ENCODE assay signal across 1 cellular context in the genomic region with DNA sequence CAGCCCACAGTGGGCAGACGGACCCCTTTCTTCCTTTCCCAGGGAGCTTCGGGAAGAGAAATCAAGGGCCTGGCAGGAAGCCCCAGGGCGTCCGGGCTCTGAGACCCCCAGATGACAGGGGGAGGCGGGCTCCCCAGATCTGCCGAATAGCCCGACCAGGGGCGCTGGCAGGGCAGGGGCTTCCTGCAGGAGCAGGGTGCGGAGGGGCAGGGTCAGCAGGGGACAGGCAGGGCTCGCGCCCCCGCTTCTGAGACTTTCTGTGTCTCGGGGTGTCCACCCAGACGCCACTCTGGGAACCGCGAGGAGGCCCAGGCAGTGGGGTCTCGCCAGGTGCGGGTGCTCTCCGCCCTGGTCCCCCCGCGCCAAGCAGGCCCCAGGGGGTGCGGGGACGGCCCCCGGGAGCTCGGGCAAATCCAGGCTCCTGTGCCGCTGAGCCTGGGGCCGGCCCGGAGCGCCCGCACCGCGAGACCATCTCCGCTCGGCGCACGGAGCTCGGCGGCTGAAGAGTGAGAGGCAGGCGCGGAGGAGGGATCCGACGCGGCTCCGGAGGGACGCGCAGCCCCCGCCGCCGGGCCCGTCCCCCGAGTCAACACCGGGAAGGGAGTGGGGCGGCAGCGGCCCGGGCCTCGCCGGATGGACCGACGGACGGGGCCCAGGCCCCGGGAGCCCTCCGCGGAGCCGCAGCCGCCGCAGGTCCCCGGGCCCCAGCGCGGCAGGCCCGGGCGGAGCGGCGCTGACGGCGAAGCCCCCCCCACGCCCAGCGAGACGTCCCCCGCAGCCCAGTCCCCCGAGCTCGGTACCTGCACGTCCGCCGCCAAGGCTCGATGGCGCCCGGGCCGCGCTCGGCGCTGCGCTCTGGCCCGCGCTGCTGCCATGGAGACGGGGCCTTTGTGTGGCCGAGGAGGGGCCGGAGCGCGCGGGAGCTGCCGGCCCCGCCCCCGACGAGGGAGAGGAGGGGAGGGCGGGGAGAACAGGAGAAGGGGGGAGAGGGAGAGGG.
TF ChIP-seq lines count a peak whose summit lies in the region.

A gene with protein sequence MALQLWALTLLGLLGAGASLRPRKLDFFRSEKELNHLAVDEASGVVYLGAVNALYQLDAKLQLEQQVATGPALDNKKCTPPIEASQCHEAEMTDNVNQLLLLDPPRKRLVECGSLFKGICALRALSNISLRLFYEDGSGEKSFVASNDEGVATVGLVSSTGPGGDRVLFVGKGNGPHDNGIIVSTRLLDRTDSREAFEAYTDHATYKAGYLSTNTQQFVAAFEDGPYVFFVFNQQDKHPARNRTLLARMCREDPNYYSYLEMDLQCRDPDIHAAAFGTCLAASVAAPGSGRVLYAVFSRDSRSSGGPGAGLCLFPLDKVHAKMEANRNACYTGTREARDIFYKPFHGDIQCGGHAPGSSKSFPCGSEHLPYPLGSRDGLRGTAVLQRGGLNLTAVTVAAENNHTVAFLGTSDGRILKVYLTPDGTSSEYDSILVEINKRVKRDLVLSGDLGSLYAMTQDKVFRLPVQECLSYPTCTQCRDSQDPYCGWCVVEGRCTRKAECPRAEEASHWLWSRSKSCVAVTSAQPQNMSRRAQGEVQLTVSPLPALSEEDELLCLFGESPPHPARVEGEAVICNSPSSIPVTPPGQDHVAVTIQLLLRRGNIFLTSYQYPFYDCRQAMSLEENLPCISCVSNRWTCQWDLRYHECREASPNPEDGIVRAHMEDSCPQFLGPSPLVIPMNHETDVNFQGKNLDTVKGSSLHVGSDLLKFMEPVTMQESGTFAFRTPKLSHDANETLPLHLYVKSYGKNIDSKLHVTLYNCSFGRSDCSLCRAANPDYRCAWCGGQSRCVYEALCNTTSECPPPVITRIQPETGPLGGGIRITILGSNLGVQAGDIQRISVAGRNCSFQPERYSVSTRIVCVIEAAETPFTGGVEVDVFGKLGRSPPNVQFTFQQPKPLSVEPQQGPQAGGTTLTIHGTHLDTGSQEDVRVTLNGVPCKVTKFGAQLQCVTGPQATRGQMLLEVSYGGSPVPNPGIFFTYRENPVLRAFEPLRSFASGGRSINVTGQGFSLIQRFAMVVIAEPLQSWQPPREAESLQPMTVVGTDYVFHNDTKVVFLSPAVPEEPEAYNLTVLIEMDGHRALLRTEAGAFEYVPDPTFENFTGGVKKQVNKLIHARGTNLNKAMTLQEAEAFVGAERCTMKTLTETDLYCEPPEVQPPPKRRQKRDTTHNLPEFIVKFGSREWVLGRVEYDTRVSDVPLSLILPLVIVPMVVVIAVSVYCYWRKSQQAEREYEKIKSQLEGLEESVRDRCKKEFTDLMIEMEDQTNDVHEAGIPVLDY (N-terminal part only) (minus strand): TSS at position 894 of the 997 bp plus-strand sequence. CDS start 17,062 bp downstream, outside the sequence.

TF ChIP-seq in liver, 16 proteins besides CTCF, POLR2A, EP300 and RAD21 (continued from another document):
- TF ChIP-seq, protein P1, sequence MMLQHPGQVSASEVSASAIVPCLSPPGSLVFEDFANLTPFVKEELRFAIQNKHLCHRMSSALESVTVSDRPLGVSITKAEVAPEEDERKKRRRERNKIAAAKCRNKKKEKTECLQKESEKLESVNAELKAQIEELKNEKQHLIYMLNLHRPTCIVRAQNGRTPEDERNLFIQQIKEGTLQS (IDR thresholded peaks at IDR 0.05), result no peak
- no peak for TF ChIP-seq FOXA1 (IDR thresholded peaks at IDR 0.05)
- no peak for TF ChIP-seq HNF4A (conservative IDR thresholded peaks at IDR 0.05)
- TF ChIP-seq, protein P2, sequence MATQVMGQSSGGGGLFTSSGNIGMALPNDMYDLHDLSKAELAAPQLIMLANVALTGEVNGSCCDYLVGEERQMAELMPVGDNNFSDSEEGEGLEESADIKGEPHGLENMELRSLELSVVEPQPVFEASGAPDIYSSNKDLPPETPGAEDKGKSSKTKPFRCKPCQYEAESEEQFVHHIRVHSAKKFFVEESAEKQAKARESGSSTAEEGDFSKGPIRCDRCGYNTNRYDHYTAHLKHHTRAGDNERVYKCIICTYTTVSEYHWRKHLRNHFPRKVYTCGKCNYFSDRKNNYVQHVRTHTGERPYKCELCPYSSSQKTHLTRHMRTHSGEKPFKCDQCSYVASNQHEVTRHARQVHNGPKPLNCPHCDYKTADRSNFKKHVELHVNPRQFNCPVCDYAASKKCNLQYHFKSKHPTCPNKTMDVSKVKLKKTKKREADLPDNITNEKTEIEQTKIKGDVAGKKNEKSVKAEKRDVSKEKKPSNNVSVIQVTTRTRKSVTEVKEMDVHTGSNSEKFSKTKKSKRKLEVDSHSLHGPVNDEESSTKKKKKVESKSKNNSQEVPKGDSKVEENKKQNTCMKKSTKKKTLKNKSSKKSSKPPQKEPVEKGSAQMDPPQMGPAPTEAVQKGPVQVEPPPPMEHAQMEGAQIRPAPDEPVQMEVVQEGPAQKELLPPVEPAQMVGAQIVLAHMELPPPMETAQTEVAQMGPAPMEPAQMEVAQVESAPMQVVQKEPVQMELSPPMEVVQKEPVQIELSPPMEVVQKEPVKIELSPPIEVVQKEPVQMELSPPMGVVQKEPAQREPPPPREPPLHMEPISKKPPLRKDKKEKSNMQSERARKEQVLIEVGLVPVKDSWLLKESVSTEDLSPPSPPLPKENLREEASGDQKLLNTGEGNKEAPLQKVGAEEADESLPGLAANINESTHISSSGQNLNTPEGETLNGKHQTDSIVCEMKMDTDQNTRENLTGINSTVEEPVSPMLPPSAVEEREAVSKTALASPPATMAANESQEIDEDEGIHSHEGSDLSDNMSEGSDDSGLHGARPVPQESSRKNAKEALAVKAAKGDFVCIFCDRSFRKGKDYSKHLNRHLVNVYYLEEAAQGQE (IDR thresholded peaks at IDR 0.05), result no peak
- TF ChIP-seq, protein P3, sequence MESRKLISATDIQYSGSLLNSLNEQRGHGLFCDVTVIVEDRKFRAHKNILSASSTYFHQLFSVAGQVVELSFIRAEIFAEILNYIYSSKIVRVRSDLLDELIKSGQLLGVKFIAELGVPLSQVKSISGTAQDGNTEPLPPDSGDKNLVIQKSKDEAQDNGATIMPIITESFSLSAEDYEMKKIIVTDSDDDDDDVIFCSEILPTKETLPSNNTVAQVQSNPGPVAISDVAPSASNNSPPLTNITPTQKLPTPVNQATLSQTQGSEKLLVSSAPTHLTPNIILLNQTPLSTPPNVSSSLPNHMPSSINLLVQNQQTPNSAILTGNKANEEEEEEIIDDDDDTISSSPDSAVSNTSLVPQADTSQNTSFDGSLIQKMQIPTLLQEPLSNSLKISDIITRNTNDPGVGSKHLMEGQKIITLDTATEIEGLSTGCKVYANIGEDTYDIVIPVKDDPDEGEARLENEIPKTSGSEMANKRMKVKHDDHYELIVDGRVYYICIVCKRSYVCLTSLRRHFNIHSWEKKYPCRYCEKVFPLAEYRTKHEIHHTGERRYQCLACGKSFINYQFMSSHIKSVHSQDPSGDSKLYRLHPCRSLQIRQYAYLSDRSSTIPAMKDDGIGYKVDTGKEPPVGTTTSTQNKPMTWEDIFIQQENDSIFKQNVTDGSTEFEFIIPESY (IDR thresholded peaks at IDR 0.05), result no peak
- no peak for TF ChIP-seq TAF1 (conservative IDR thresholded peaks at IDR 0.05)
- TF ChIP-seq EGR1 (IDR thresholded peaks at IDR 0.05; ENCODE audit: low read depth in 2 of 2), result no peak
- TF ChIP-seq NR2F2 (IDR thresholded peaks at IDR 0.05), result no peak
- TF ChIP-seq GABPA (IDR thresholded peaks at IDR 0.05 in 1 of 2, conservative IDR thresholded peaks at IDR 0.05 in 1 of 2), result no peak
- no peak for TF ChIP-seq JUND (IDR thresholded peaks at IDR 0.05)
